1 cellular context compared by ENCODE assay signal in the genomic region with DNA sequence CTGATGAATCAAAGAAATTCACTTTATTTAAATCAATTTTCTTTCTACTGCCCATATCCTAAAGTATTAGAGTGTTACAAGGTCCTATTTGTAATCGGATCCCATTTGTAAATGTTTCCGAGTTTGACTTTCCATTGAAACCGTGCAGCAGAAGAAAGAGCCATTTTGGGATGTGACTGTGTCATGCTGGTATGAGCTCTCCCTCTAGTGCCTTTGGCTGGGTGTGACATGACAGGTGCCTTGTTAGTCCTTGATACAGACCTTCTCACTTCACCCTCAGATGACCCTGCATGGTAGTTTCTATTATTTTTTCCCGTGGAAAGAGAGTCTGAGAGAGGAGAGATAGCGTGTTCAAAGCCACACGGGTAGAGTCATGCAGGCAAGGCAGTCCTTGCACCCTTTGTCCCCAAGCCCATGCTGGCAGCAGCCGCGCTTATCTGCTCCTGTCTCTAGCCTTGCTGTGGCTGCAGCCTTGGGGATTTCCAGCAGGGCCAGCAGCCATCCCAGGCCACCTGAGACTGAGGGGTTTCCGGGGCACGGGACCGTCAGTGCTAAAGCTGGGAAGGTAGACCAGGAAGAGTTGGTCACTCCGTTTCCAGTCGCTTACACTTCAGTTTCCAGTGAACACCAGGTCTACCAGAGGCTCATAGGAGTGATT.
TF ChIP-seq lines count a peak whose summit lies in the region.

No MANE protein-coding gene starts in this region.

TF ChIP-seq in SK-N-SH, 30 proteins besides CTCF, POLR2A, EP300 and RAD21 (continued from another document):
- TF ChIP-seq, protein P1, sequence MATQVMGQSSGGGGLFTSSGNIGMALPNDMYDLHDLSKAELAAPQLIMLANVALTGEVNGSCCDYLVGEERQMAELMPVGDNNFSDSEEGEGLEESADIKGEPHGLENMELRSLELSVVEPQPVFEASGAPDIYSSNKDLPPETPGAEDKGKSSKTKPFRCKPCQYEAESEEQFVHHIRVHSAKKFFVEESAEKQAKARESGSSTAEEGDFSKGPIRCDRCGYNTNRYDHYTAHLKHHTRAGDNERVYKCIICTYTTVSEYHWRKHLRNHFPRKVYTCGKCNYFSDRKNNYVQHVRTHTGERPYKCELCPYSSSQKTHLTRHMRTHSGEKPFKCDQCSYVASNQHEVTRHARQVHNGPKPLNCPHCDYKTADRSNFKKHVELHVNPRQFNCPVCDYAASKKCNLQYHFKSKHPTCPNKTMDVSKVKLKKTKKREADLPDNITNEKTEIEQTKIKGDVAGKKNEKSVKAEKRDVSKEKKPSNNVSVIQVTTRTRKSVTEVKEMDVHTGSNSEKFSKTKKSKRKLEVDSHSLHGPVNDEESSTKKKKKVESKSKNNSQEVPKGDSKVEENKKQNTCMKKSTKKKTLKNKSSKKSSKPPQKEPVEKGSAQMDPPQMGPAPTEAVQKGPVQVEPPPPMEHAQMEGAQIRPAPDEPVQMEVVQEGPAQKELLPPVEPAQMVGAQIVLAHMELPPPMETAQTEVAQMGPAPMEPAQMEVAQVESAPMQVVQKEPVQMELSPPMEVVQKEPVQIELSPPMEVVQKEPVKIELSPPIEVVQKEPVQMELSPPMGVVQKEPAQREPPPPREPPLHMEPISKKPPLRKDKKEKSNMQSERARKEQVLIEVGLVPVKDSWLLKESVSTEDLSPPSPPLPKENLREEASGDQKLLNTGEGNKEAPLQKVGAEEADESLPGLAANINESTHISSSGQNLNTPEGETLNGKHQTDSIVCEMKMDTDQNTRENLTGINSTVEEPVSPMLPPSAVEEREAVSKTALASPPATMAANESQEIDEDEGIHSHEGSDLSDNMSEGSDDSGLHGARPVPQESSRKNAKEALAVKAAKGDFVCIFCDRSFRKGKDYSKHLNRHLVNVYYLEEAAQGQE (IDR thresholded peaks at IDR 0.05; ENCODE audit: low read depth, low read length), result no peak
- TF ChIP-seq FOXM1 (IDR thresholded peaks at IDR 0.05; ENCODE audit: low read depth), result no peak
- TF ChIP-seq, protein P2, sequence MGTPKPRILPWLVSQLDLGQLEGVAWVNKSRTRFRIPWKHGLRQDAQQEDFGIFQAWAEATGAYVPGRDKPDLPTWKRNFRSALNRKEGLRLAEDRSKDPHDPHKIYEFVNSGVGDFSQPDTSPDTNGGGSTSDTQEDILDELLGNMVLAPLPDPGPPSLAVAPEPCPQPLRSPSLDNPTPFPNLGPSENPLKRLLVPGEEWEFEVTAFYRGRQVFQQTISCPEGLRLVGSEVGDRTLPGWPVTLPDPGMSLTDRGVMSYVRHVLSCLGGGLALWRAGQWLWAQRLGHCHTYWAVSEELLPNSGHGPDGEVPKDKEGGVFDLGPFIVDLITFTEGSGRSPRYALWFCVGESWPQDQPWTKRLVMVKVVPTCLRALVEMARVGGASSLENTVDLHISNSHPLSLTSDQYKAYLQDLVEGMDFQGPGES (IDR thresholded peaks at IDR 0.05; ENCODE audit: low read depth, low read length), result no peak
- TF ChIP-seq TCF12 (IDR thresholded peaks at IDR 0.05), result no peak
- TF ChIP-seq EZH2phosphoT487 (IDR thresholded peaks at IDR 0.05; ENCODE audit: borderline replicate concordance, low read depth), result no peak
- TF ChIP-seq SIN3A (IDR thresholded peaks at IDR 0.05; ENCODE audit: borderline replicate concordance, low read depth, low read length), result no peak
- TF ChIP-seq TAF1 (IDR thresholded peaks at IDR 0.05; ENCODE audit: borderline replicate concordance, low read depth, low read length), result no peak
- TF ChIP-seq FOSL2 (IDR thresholded peaks at IDR 0.05; ENCODE audit: borderline replicate concordance, low read depth), result no peak
- TF ChIP-seq YY1 (IDR thresholded peaks at IDR 0.05; ENCODE audit: low read depth), result no peak
- TF ChIP-seq, protein P3, sequence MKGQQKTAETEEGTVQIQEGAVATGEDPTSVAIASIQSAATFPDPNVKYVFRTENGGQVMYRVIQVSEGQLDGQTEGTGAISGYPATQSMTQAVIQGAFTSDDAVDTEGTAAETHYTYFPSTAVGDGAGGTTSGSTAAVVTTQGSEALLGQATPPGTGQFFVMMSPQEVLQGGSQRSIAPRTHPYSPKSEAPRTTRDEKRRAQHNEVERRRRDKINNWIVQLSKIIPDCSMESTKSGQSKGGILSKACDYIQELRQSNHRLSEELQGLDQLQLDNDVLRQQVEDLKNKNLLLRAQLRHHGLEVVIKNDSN (IDR thresholded peaks at IDR 0.05; ENCODE audit: borderline replicate concordance, low read depth), result no peak
- TF ChIP-seq RCOR1 (IDR thresholded peaks at IDR 0.05; ENCODE audit: low read length), result no peak
- no peak for TF ChIP-seq POLR2AphosphoS5 (IDR thresholded peaks at IDR 0.05; ENCODE audit: low read depth, low read length)
